ENCODE assay signal across 8 cellular contexts in genomic region chr14:21014761-21015190, GRCh38. TPM values are rescaled to one million over a fixed set of nuclear protein-coding genes. Genes with fewer than 3 reads are reported as not detected.
A peak's percentile ranks its signal among the peaks of the same experiment; 100 is the strongest.
DNase-seq lines count a peak whose midpoint lies in the region; ATAC-seq and TF ChIP-seq lines count a peak whose summit lies in the region.

No MANE protein-coding gene starts in this region.

- peak; percentile 75 to 81 for ATAC-seq in activated T-cell treated with anti-CD3 and anti-CD28 coated beads, Interleukin-2, amount 50 U/mL, for 4 hours
- peak; percentile 70 to 78 for ATAC-seq in stimulated activated naive B cell treated with anti-CD40 and anti-IgM and Interleukin-4, amounts not matched to agents 10 μg/mL and 1 μg/mL and 100 μg/mL, for 72 hours (replicated peaks)
- ATAC-seq in GM21786 (IDR thresholded peaks at IDR 0.05; ENCODE audit: unreplicated experiment) = no peak

- no peak overlapping the region for H3K27ac Mint-ChIP-seq in nephron progenitor cell
- H3K27ac Mint-ChIP-seq in stimulated activated naive B cell treated with anti-CD40 and anti-IgM and Interleukin-4, amounts not matched to agents 10 μg/mL and 1 μg/mL and 100 μg/mL, for 72 hours = no peak overlapping the region

- H3K36me3 Mint-ChIP-seq in activated T-cell treated with anti-CD3 and anti-CD28 coated beads, Interleukin-2, amount 50 U/mL, for 4 hours (ENCODE audit: insufficient read depth) = peaks cover 10% of the 10 kb centered on the region
- H3K36me3 Mint-ChIP-seq in nephron progenitor cell (ENCODE audit: low read depth) = peaks cover 13% of the 10 kb centered on the region
- peaks cover 0 to 2% of the 10 kb centered on the region in 2 donors for H3K36me3 Mint-ChIP-seq in stimulated activated naive B cell treated with anti-CD40 and anti-IgM and Interleukin-4, amounts not matched to agents 10 μg/mL and 1 μg/mL and 100 μg/mL, for 72 hours

- TF ChIP-seq CTCF in nephron progenitor cell (IDR thresholded peaks at IDR 0.05) = peak; percentile 94

- H3K27me3 Mint-ChIP-seq in activated T-cell treated with anti-CD3 and anti-CD28 coated beads, Interleukin-2, amount 50 U/mL, for 4 hours (ENCODE audit: low read depth) = peaks cover 15% of the 10 kb centered on the region
- peaks cover 22% of the 10 kb centered on the region for H3K27me3 Mint-ChIP-seq in nephron progenitor cell (ENCODE audit: low read depth, poor library complexity)
- peaks cover 32 to 51% of the 10 kb centered on the region in 2 donors for H3K27me3 Mint-ChIP-seq in stimulated activated naive B cell treated with anti-CD40 and anti-IgM and Interleukin-4, amounts not matched to agents 10 μg/mL and 1 μg/mL and 100 μg/mL, for 72 hours

- no peak overlapping the region for H3K4me3 Mint-ChIP-seq in activated T-cell treated with anti-CD3 and anti-CD28 coated beads, Interleukin-2, amount 50 U/mL, for 4 hours
- no peak overlapping the region for H3K4me3 Mint-ChIP-seq in nephron progenitor cell
- H3K4me3 Mint-ChIP-seq in stimulated activated naive B cell treated with anti-CD40 and anti-IgM and Interleukin-4, amounts not matched to agents 10 μg/mL and 1 μg/mL and 100 μg/mL, for 72 hours = no peak overlapping the region

- DNase-seq in GM03348 (ENCODE audit: low spot score) = peak; percentile 82
- DNase-seq in LHCN-M2 (ENCODE audit: low read depth) = peak; percentile 84
- peak; percentile 84 for DNase-seq in RKO (ENCODE audit: low spot score)
- DNase-seq in activated T-cell treated with anti-CD3 and anti-CD28 coated beads, Interleukin-2, amount 50 U/mL, for 4 hours = peak; percentile 82
- DNase-seq in fibroblast of gingiva (ENCODE audit: low read depth) = peak; percentile 64
- peak; percentile 91 for DNase-seq in nephron progenitor cell
- peak; percentile 39 for DNase-seq in stimulated activated naive B cell treated with anti-CD40 and anti-IgM and Interleukin-4, amounts not matched to agents 10 μg/mL and 1 μg/mL and 100 μg/mL, for 72 hours

- no peaks in the 10 kb centered on the region for H3K4me1 Mint-ChIP-seq in activated T-cell treated with anti-CD3 and anti-CD28 coated beads, Interleukin-2, amount 50 U/mL, for 4 hours (ENCODE audit: low read depth)
- H3K4me1 Mint-ChIP-seq in nephron progenitor cell = peaks cover 37% of the 10 kb centered on the region
- peaks cover 0 to 3% of the 10 kb centered on the region in 2 donors for H3K4me1 Mint-ChIP-seq in stimulated activated naive B cell treated with anti-CD40 and anti-IgM and Interleukin-4, amounts not matched to agents 10 μg/mL and 1 μg/mL and 100 μg/mL, for 72 hours

- no peaks in the 10 kb centered on the region for H3K9me3 Mint-ChIP-seq in activated T-cell treated with anti-CD3 and anti-CD28 coated beads, Interleukin-2, amount 50 U/mL, for 4 hours
- no peaks in the 10 kb centered on the region for H3K9me3 Mint-ChIP-seq in nephron progenitor cell
- H3K9me3 Mint-ChIP-seq in stimulated activated naive B cell treated with anti-CD40 and anti-IgM and Interleukin-4, amounts not matched to agents 10 μg/mL and 1 μg/mL and 100 μg/mL, for 72 hours = no peaks in the 10 kb centered on the region

RNA-seq across cellular contexts. Expression of gene NDRG2, which starts 10.1 kb away (rescaled TPM):
- total RNA-seq in LHCN-M2 (2014; rRNA removed) = 0.86 TPM in 1 of 2 replicates, not detected in the other
- 0.16 TPM for polyA plus RNA-seq in LHCN-M2 (2012)
- 1 to 10 TPM; 2.8 to 5.3 (median 3.5) TPM for total RNA-seq in activated T-cell treated with anti-CD3 and anti-CD28 coated beads, Interleukin-2, amount 50 U/mL, for 4 hours

RNA-seq across cellular contexts. Expression of gene TPPP2, which starts 15.2 kb away (rescaled TPM):
- not detected in 2 replicates for total RNA-seq in LHCN-M2 (2014; rRNA removed)
- not detected for polyA plus RNA-seq in LHCN-M2 (2012)
- not detected for total RNA-seq in activated T-cell treated with anti-CD3 and anti-CD28 coated beads, Interleukin-2, amount 50 U/mL, for 4 hours

RNA-seq across cellular contexts. Expression of gene SLC39A2, which starts 15.7 kb away (rescaled TPM):
- total RNA-seq in LHCN-M2 (2014; rRNA removed) = not detected in 2 replicates
- not detected for polyA plus RNA-seq in LHCN-M2 (2012)
- total RNA-seq in activated T-cell treated with anti-CD3 and anti-CD28 coated beads, Interleukin-2, amount 50 U/mL, for 4 hours = under 1 TPM in 1 of 3 donors, not detected in 2; 0.53 TPM

RNA-seq across cellular contexts. Expression of gene RNASE13, which starts 19.8 kb away (rescaled TPM):
- total RNA-seq in LHCN-M2 (2014; rRNA removed) = not detected in 2 replicates
- not detected for polyA plus RNA-seq in LHCN-M2 (2012)
- total RNA-seq in activated T-cell treated with anti-CD3 and anti-CD28 coated beads, Interleukin-2, amount 50 U/mL, for 4 hours = not detected

RNA-seq across cellular contexts. Expression of gene METTL17, which starts 25.0 kb away (rescaled TPM):
- total RNA-seq in LHCN-M2 (2014; rRNA removed) = 85.4 and 90.3 TPM in 2 replicates
- polyA plus RNA-seq in LHCN-M2 (2012) = 22.1 TPM
- 100 to 1,000 TPM in 2 of 3 donors, 10 to 100 TPM in 1; 99.4 to 110 (median 105) TPM for total RNA-seq in activated T-cell treated with anti-CD3 and anti-CD28 coated beads, Interleukin-2, amount 50 U/mL, for 4 hours

Comparison
In these comparisons a context has a peak if more than half of its experiments do, and no peak if none do; other contexts are left out.
1. DNase-seq: peak in every context shown above with its lines; median percentile 91 in nephron progenitor cell; 84 in LHCN-M2; 84 in RKO; 82 in GM03348; 82 in activated T-cell treated with anti-CD3 and anti-CD28 coated beads, Interleukin-2, amount 50 U/mL, for 4 hours; 64 in fibroblast of gingiva; 39 in stimulated activated naive B cell treated with anti-CD40 and anti-IgM and Interleukin-4, amounts not matched to agents 10 μg/mL and 1 μg/mL and 100 μg/mL, for 72 hours.